ENCODE assay signal across 8 cellular contexts in genomic region chr5:72955768-72956323, GRCh38. TPM values are rescaled to one million over a fixed set of nuclear protein-coding genes. Genes with fewer than 3 reads are reported as not detected.
DNase-seq lines count a peak whose midpoint lies in the region; ATAC-seq and TF ChIP-seq lines count a peak whose summit lies in the region.

TSS of gene FCHO2 (plus strand) at chr5:72956041. CDS start at chr5:72956097, 56 bp downstream.

- peaks cover 37% of the 10 kb centered on the region for H3K27me3 Mint-ChIP-seq in activated T-helper 17 cell treated with anti-CD3 and anti-CD28 coated beads, Interleukin-2, amount 50 U/mL, for 72 hours
- H3K27me3 Mint-ChIP-seq in naive thymus-derived CD4-positive, alpha-beta T cell = peaks cover 43 to 69% (median 55%) of the 10 kb centered on the region in 5 donors
- H3K27me3 Mint-ChIP-seq in stimulated activated memory B cell treated with anti-CD40 and anti-IgM and Interleukin-4, amounts not matched to agents 10 μg/mL and 1 μg/mL and 100 μg/mL, for 72 hours = peaks cover 19% of the 10 kb centered on the region

- peaks cover 5% of the 10 kb centered on the region for H3K4me1 Mint-ChIP-seq in activated T-helper 17 cell treated with anti-CD3 and anti-CD28 coated beads, Interleukin-2, amount 50 U/mL, for 72 hours
- peaks cover 10 to 19% (median 13%) of the 10 kb centered on the region in 7 donors for H3K4me1 Mint-ChIP-seq in naive thymus-derived CD4-positive, alpha-beta T cell
- H3K4me1 Mint-ChIP-seq in stimulated activated memory B cell treated with anti-CD40 and anti-IgM and Interleukin-4, amounts not matched to agents 10 μg/mL and 1 μg/mL and 100 μg/mL, for 72 hours = peaks cover 26% of the 10 kb centered on the region

- H3K27ac Mint-ChIP-seq in activated T-helper 17 cell treated with anti-CD3 and anti-CD28 coated beads, Interleukin-2, amount 50 U/mL, for 72 hours = peak within 1 kb of the TSS; percentile 93
- peak within 1 kb of the TSS; percentile 22 to 92 (median 80) for H3K27ac Mint-ChIP-seq in naive thymus-derived CD4-positive, alpha-beta T cell
- peak within 1 kb of the TSS; percentile 74 for H3K27ac Mint-ChIP-seq in stimulated activated memory B cell treated with anti-CD40 and anti-IgM and Interleukin-4, amounts not matched to agents 10 μg/mL and 1 μg/mL and 100 μg/mL, for 72 hours

- TF ChIP-seq CTCF in fibroblast of lung (conservative IDR thresholded peaks at IDR 0.05 in 1 of 2, IDR thresholded peaks at IDR 0.05 in 1 of 2; ENCODE audit: low read depth in 1 of 2, low read length in 2 of 2) = peak; percentile 62 to 67

- H3K9me3 ChIP-seq in GM23248 (ENCODE audit: low read depth) = no peaks in the 10 kb centered on the region
- no peaks in the 10 kb centered on the region for H3K9me3 ChIP-seq in fibroblast of lung (ENCODE audit: control insufficient read depth, insufficient read depth, low read depth, low read length)
- H3K9me3 ChIP-seq in naive thymus-derived CD4-positive, alpha-beta T cell (ENCODE audit: control insufficient read depth in 2 of 3, low read length in 3 of 3) = no peaks in the 10 kb centered on the region

- POLR2A ChIA-PET in naive thymus-derived CD4-positive, alpha-beta T cell (lab: Charles Lee) = no interaction called here

- H3K36me3 ChIP-seq in GM23248 (ENCODE audit: low read depth) (0 out of 2 replicates have a peak, but pooled peaks cover 4% of the 10 kb centered on the region), fibroblast of lung (ENCODE audit: control insufficient read depth, insufficient read depth, low read length) (no peaks in the 10 kb centered on the region)
- H3K36me3 ChIP-seq in naive thymus-derived CD4-positive, alpha-beta T cell (ENCODE audit: control insufficient read depth in 2 of 3, insufficient read depth in 3 of 3, low read length in 3 of 3) = no peaks in the 10 kb centered on the region

- H3K27me3 ChIP-seq in GM23248 (replicated peaks; ENCODE audit: insufficient read depth) (no peaks in the 10 kb centered on the region), fibroblast of lung (ENCODE audit: control insufficient read depth, insufficient read depth, low read length) (no peaks in the 10 kb centered on the region)
- H3K27me3 ChIP-seq in naive thymus-derived CD4-positive, alpha-beta T cell (ENCODE audit: control insufficient read depth in 2 of 2, insufficient read depth in 2 of 2, low read length in 2 of 2) = peaks cover 3 to 4% of the 10 kb centered on the region in 2 donors

- H2AFZ ChIP-seq in GM23248 (peak within 1 kb of the TSS; percentile 88), fibroblast of lung (ENCODE audit: low read length) (peak within 1 kb of the TSS; percentile 74)

- H3K4me3 ChIP-seq in GM23248 = peak within 1 kb of the TSS; percentile 82
- H3K4me3 ChIP-seq in fibroblast of lung (replicated peaks in 1 of 4; ENCODE audit: control extremely low read depth in 1 of 4, insufficient read depth in 1 of 4, low read depth in 3 of 4, low read length in 4 of 4) = peak within 1 kb of the TSS; percentile 67 to 78 (median 74)
- H3K4me3 ChIP-seq in naive thymus-derived CD4-positive, alpha-beta T cell (ENCODE audit: low read length) = peak within 1 kb of the TSS; percentile 85

- H3F3A ChIP-seq in GM23248 (ENCODE audit: insufficient read depth) = peaks cover 46% of the 10 kb centered on the region

- DNase-seq in Daoy (ENCODE audit: low read depth) (peak; percentile 99), GM23248 (peak; percentile 98), Kasumi-1 (lab: John Stamatoyannopoulos, UW) (peak; percentile 90 to 92), RKO (ENCODE audit: low spot score) (peak; percentile 97), fibroblast of lung (ENCODE audit: low read depth in 2 of 2) (peak; percentile 93 to 97)
- peak; percentile 82 to 98 (median 91) for DNase-seq in naive thymus-derived CD4-positive, alpha-beta T cell

- no peaks in the 10 kb centered on the region for H3K9me2 ChIP-seq in GM23248 (ENCODE audit: insufficient read depth)

- ATAC-seq in activated T-helper 17 cell treated with anti-CD3 and anti-CD28 coated beads, Interleukin-2, amount 50 U/mL, for 72 hours (replicated peaks) = peak; percentile 94
- ATAC-seq in naive thymus-derived CD4-positive, alpha-beta T cell = peak; percentile 98
- peak; percentile 98 for ATAC-seq in stimulated activated memory B cell treated with anti-CD40 and anti-IgM and Interleukin-4, amounts not matched to agents 10 μg/mL and 1 μg/mL and 100 μg/mL, for 72 hours

- in situ Hi-C loops in GM23248 (cut with MboI) = no loop called here

- whole genome bisulfite sequencing in GM23248 (ENCODE audit: low coverage in 1 of 2, low lambda C conversion rate in 2 of 2, missing lambda C conversion rate in 2 of 2), 2 experiments = 1% methylated on average over 34 to 53 of the region's 64 CpGs

- H3K9ac ChIP-seq in GM23248 (peak within 1 kb of the TSS; percentile 91), fibroblast of lung (ENCODE audit: insufficient read depth, low read length) (peak within 1 kb of the TSS; percentile 78)

- H3K4me1 ChIP-seq in GM23248 (ENCODE audit: insufficient read depth) (peaks cover 47% of the 10 kb centered on the region), fibroblast of lung (ENCODE audit: control insufficient read depth, extremely low read depth, insufficient read depth, low read length) (peaks cover 11% of the 10 kb centered on the region)
- H3K4me1 ChIP-seq in naive thymus-derived CD4-positive, alpha-beta T cell (ENCODE audit: control insufficient read depth in 2 of 2, insufficient read depth in 2 of 2, low read length in 2 of 2) = peaks cover 5 to 12% of the 10 kb centered on the region in 2 donors

- H3K79me2 ChIP-seq in GM23248 (ENCODE audit: insufficient read depth) (peaks cover 44% of the 10 kb centered on the region), fibroblast of lung (ENCODE audit: control insufficient read depth, insufficient read depth, low read length) (peaks cover 39% of the 10 kb centered on the region)

- H3K36me3 Mint-ChIP-seq in activated T-helper 17 cell treated with anti-CD3 and anti-CD28 coated beads, Interleukin-2, amount 50 U/mL, for 72 hours (ENCODE audit: low read depth) = peaks cover 21% of the 10 kb centered on the region
- H3K36me3 Mint-ChIP-seq in naive thymus-derived CD4-positive, alpha-beta T cell = no peaks in the 10 kb centered on the region
- H3K36me3 Mint-ChIP-seq in stimulated activated memory B cell treated with anti-CD40 and anti-IgM and Interleukin-4, amounts not matched to agents 10 μg/mL and 1 μg/mL and 100 μg/mL, for 72 hours = no peaks in the 10 kb centered on the region

- peak within 1 kb of the TSS; percentile 92 for H3K4me2 ChIP-seq in GM23248 (ENCODE audit: unreplicated experiment)
- peak within 1 kb of the TSS; percentile 87 for H3K4me2 ChIP-seq in fibroblast of lung (ENCODE audit: extremely low read depth, insufficient read depth, low read length)

- H3K27ac ChIP-seq in GM23248 (peak within 1 kb of the TSS; percentile 98), fibroblast of lung (ENCODE audit: insufficient read depth, low read length) (peak within 1 kb of the TSS; percentile 94)
- no peak within 1 kb of the TSS for H3K27ac ChIP-seq in naive thymus-derived CD4-positive, alpha-beta T cell (ENCODE audit: low read depth, low read length)

- H3K4me3 Mint-ChIP-seq in activated T-helper 17 cell treated with anti-CD3 and anti-CD28 coated beads, Interleukin-2, amount 50 U/mL, for 72 hours = peak within 1 kb of the TSS; percentile 93
- peak within 1 kb of the TSS; percentile 90 to 95 (median 94) for H3K4me3 Mint-ChIP-seq in naive thymus-derived CD4-positive, alpha-beta T cell
- peak within 1 kb of the TSS; percentile 79 for H3K4me3 Mint-ChIP-seq in stimulated activated memory B cell treated with anti-CD40 and anti-IgM and Interleukin-4, amounts not matched to agents 10 μg/mL and 1 μg/mL and 100 μg/mL, for 72 hours

- H4K20me1 ChIP-seq in GM23248 (ENCODE audit: insufficient read depth) (no peaks in the 10 kb centered on the region), fibroblast of lung (ENCODE audit: control insufficient read depth, extremely low read depth, insufficient read depth, low read length) (no peaks in the 10 kb centered on the region)

- no peaks in the 10 kb centered on the region for H3K9me3 Mint-ChIP-seq in activated T-helper 17 cell treated with anti-CD3 and anti-CD28 coated beads, Interleukin-2, amount 50 U/mL, for 72 hours
- peaks cover 0 to 12% (median 0%) of the 10 kb centered on the region in 11 donors for H3K9me3 Mint-ChIP-seq in naive thymus-derived CD4-positive, alpha-beta T cell
- H3K9me3 Mint-ChIP-seq in stimulated activated memory B cell treated with anti-CD40 and anti-IgM and Interleukin-4, amounts not matched to agents 10 μg/mL and 1 μg/mL and 100 μg/mL, for 72 hours = no peaks in the 10 kb centered on the region

- intact Hi-C loops in naive thymus-derived CD4-positive, alpha-beta T cell (cut with micrococcal nuclease) = loop anchor here (1.0 to 10.0 kb wide), 17 partner anchors 107 to 649 kb away; partner anchors contain the start of genes ANKRA2 (in 2 of the 2), BTF3 (in 2 of the 2), UTP15 (in 2 of the 2) and MRPS27 (in 1 of the 2)

- CTCF ChIA-PET in naive thymus-derived CD4-positive, alpha-beta T cell (lab: Charles Lee) = interaction anchor here (0.9 kb wide), 1 partner anchor 10 kb away, joined by 4 read pairs; no protein-coding TSS in a partner anchor

RNA-seq across cellular contexts. Expression of gene FCHO2, which starts in this region (rescaled TPM):
- total RNA-seq in Daoy (2014; rRNA removed; shearing (Covaris generic)) = 6.0 and 8.2 TPM in 2 replicates
- total RNA-seq in GM23248 (2014; rRNA removed; shearing (Covaris generic)) = 18.6 and 25.8 TPM in 2 replicates
- polyA plus RNA-seq in GM23248 (2016; fragmentation: Nextera tagmentation; extraction: Ambion mirVana) (13.5 and 13.8 TPM in 2 replicates), fibroblast of lung (10.2 and 11.3 TPM in 2 replicates)
- 1 to 10 TPM; 3.7 to 4.5 TPM for total RNA-seq in activated T-helper 17 cell treated with anti-CD3 and anti-CD28 coated beads, Interleukin-2, amount 50 U/mL, for 72 hours
- total RNA-seq in fibroblast of lung = 19.2 and 19.5 TPM in 2 replicates
- 7.9 and 8.6 TPM in 2 replicates for polyA plus RNA-seq in fibroblast of lung (2012)
- 15.0 and 21.3 TPM in 2 replicates for polyA minus RNA-seq in fibroblast of lung (ENCODE audit: low replicate concordance)
- total RNA-seq in naive thymus-derived CD4-positive, alpha-beta T cell = 1 to 10 TPM; 1.7 to 7.1 (median 3.0) TPM
- polyA plus RNA-seq in naive thymus-derived CD4-positive, alpha-beta T cell = 1 to 10 TPM in 1 of 2 donors, under 1 TPM in 1; 0.30 to 1.7 TPM
